Comparison of ENCODE assay signal across 1 cellular context in the genomic region with DNA sequence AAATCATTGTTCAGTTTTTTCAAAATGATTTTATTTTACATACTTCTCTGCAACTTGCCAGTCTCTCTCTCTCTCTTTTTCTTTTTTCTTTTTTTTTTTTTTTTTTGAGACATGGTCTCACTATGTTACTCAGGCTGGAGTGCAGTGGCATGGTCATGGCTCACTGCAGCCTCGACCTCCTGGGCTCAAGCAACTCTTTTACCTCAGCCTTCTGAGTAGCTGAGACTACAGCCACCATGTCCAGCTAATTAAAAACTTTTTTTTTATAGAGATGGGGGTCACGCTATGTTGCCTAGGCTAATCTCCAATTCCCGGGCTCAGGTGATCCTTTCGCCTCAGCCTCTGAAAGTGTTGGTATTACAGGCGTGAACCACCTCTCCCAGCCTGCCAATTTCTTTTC.
TF ChIP-seq lines count a peak whose summit lies in the region.

No MANE protein-coding gene starts in this region.

TF ChIP-seq in HCT116, 20 proteins besides CTCF, POLR2A, EP300 and RAD21 (continued from another document):
- no peak for TF ChIP-seq TCF7L2 (IDR thresholded peaks at IDR 0.05; ENCODE audit: borderline replicate concordance, extremely low read depth, insufficient read depth, insufficient read length)
